In genomic region chr5:157948738-157949410, GRCh38 we compare ENCODE assay signal across 8 cellular contexts.
DNase-seq lines count a peak whose midpoint lies in the region; ATAC-seq, FAIRE-seq and TF ChIP-seq lines count a peak whose summit lies in the region.

No MANE protein-coding gene starts in this region.

- in situ Hi-C loops in GM12878 (cut with MboI) = loop anchor here (5.0 kb wide), 1 partner anchor 127 kb away; no protein-coding TSS in a partner anchor

- H3K9ac ChIP-seq in GM12878 (ENCODE audit: control insufficient read depth, insufficient read depth, low read length) (no peak overlapping the region), skeletal muscle satellite cell (ENCODE audit: low read depth, low read length) (peak overlapping the region; percentile 51)

- CTCF ChIA-PET in GM12878 (lab: Yijun Ruan, JAX) = interaction anchor here (0.6 to 6.8 kb wide), 64 partner anchors 8 to 1368 kb away, joined by 3 to 201 read pairs (median 6); no protein-coding TSS in a partner anchor

- peak; percentile 91 for ATAC-seq in HG02870 (IDR thresholded peaks at IDR 0.05; ENCODE audit: unreplicated experiment)
- ATAC-seq in GM12878 = peak; percentile 100

- no peaks in the 10 kb centered on the region for H3K4me1 ChIP-seq in GM12878 (ENCODE audit: control insufficient read depth, insufficient read depth, low read length)
- H3K4me1 ChIP-seq in skeletal muscle satellite cell (ENCODE audit: control insufficient read depth, insufficient read depth, low read length) = peaks cover 4% of the 10 kb centered on the region

- FAIRE-seq in GM12891 (lab: Jason Lieb, UNC) = peak; percentile 86
- FAIRE-seq in GM12878 (lab: Jason Lieb, UNC) = peak; percentile 91

- H3K4me3 ChIP-seq in GM12878 (no peak overlapping the region), skeletal muscle satellite cell (ENCODE audit: low read length) (peak overlapping the region; percentile 59)

- H3K27me3 ChIP-seq in GM12878 (replicated peaks in 1 of 2; ENCODE audit: control insufficient read depth in 2 of 2, insufficient read depth in 2 of 2, low read length in 1 of 2) (no peaks in the 10 kb centered on the region), skeletal muscle satellite cell (ENCODE audit: control insufficient read depth, insufficient read depth, low read length) (no peaks in the 10 kb centered on the region)

- TF ChIP-seq POLR2A in GM12891 (IDR thresholded peaks at IDR 0.05; ENCODE audit: low read depth, low read length) (no peak), GM12878 (IDR thresholded peaks at IDR 0.05; ENCODE audit: low read depth, low read length) (no peak)

- SMC1A ChIA-PET in GM12878 (lab: Charles Lee; ENCODE audit: uncharacterized antibody, unreplicated experiment) = interaction anchor here (0.8 to 8.0 kb wide), 42 partner anchors 8 to 1183 kb away, joined by 3 to 105 read pairs (median 6); no protein-coding TSS in a partner anchor

- H4K20me1 ChIP-seq in GM12878 (ENCODE audit: control insufficient read depth, insufficient read depth) = no peaks in the 10 kb centered on the region

- RAD21 ChIA-PET in GM12878 (lab: Charles Lee; ENCODE audit: unreplicated experiment) = interaction anchor here (0.7 to 3.5 kb wide), 26 partner anchors 10 to 1208 kb away, joined by 3 to 66 read pairs (median 5); no protein-coding TSS in a partner anchor

- POLR2A ChIA-PET in GM12878 (lab: Charles Lee) = interaction anchor here (0.8 kb wide), 1 partner anchor 12 kb away, joined by 4 read pairs; no protein-coding TSS in a partner anchor

- DNase-seq in GM12891 (ENCODE audit: insufficient read length, low spot score) (peak; percentile 39), NCI-H2029 (lab: John Stamatoyannopoulos, UW) (peak; percentile 89), T-helper 9 cell (peak; percentile 64), GM12878 (ENCODE audit: low read depth, low spot score) (peak; percentile 44), iPS DF 19.7 (ENCODE audit: low read depth, low spot score) (peak; percentile 91), 8988T (no peak)

- no TSS peak for BruUV-seq in GM12878 (replicated peaks; lab: Mats Ljungman, UMichigan)

- intact Hi-C loops in GM12878 (cut with micrococcal nuclease; ENCODE audit: unreplicated experiment) = loop anchor here (1.0 to 5.0 kb wide), 5 partner anchors 30 to 187 kb away; no protein-coding TSS in a partner anchor

- H2AFZ ChIP-seq in GM12878 (ENCODE audit: control insufficient read depth, low read depth, low read length) = no peak overlapping the region

- H3K36me3 ChIP-seq in GM12878 (ENCODE audit: control insufficient read depth in 2 of 2, insufficient read depth in 2 of 2, low read length in 1 of 2) = no peaks in the 10 kb centered on the region
- H3K36me3 ChIP-seq in skeletal muscle satellite cell (ENCODE audit: insufficient read depth, low read length) = no peaks in the 10 kb centered on the region

- peak; percentile 83 to 94 (median 84) for TF ChIP-seq CTCF in GM12878 (IDR thresholded peaks at IDR 0.05 in 2 of 3, conservative IDR thresholded peaks at IDR 0.05 in 1 of 3; ENCODE audit: control insufficient read depth in 2 of 3, extremely low read depth in 1 of 3, insufficient read depth in 1 of 3, low read depth in 3 of 3, low read length in 3 of 3)

- H3K9me3 ChIP-seq in GM12878 (replicated peaks; ENCODE audit: control insufficient read depth, insufficient read depth, low read length) (no peaks in the 10 kb centered on the region), skeletal muscle satellite cell (replicated peaks; ENCODE audit: low read length) (no peaks in the 10 kb centered on the region)

- H3K4me2 ChIP-seq in GM12878 (ENCODE audit: control insufficient read depth, insufficient read depth) (no peak overlapping the region), skeletal muscle satellite cell (ENCODE audit: low read length) (peak overlapping the region; percentile 82)

- no peak overlapping the region for H3K27ac ChIP-seq in GM12878 (ENCODE audit: control insufficient read depth, insufficient read depth)

- TF ChIP-seq RAD21 in GM12878 (IDR thresholded peaks at IDR 0.05; ENCODE audit: insufficient read depth, low read depth, low read length) = peak; percentile 80

- no peak for TF ChIP-seq EP300 in GM12878 (IDR thresholded peaks at IDR 0.05; ENCODE audit: borderline replicate concordance in 1 of 2, control insufficient read depth in 1 of 2, low read depth in 2 of 2, low read length in 2 of 2)

- H3K79me2 ChIP-seq in GM12878 (ENCODE audit: control insufficient read depth, insufficient read depth, low read length) = no peaks in the 10 kb centered on the region

- WGBS in GM12878 (ENCODE audit: insufficient coverage, insufficient replicate concordance, low lambda C conversion rate, missing lambda C conversion rate) = 1% methylated on average over 11 of the region's 11 CpGs

TF ChIP-seq in GM12891, 5 proteins besides CTCF, POLR2A, EP300 and RAD21:
- TF ChIP-seq SPI1 (IDR thresholded peaks at IDR 0.05; ENCODE audit: low read depth, low read length) (peak; percentile 61), POU2F2 (IDR thresholded peaks at IDR 0.05; ENCODE audit: low read depth, low read length) (no peak)

TF ChIP-seq in GM12878, 131 proteins besides CTCF, POLR2A, EP300 and RAD21 (continues in another document):
- TF ChIP-seq IRF4 (IDR thresholded peaks at IDR 0.05; ENCODE audit: low read depth, low read length) (no peak), SRF (IDR thresholded peaks at IDR 0.05; ENCODE audit: low read depth in 2 of 2, low read length in 2 of 2) (peak; percentile 18 to 88; a peak in 2 of 4 replicates), RB1 (IDR thresholded peaks at IDR 0.05; ENCODE audit: borderline replicate concordance) (no peak), KDM1A (IDR thresholded peaks at IDR 0.05; ENCODE audit: borderline replicate concordance) (no peak), ZNF687 (IDR thresholded peaks at IDR 0.05) (no peak), HDGF (IDR thresholded peaks at IDR 0.05) (0 out of 2 replicates have a peak, but pooled peaks have one; percentile 33), SMARCA5 (IDR thresholded peaks at IDR 0.05) (0 out of 2 replicates have a peak, but pooled peaks have one; percentile 25), YY1 (IDR thresholded peaks at IDR 0.05; ENCODE audit: low read depth, low read length) (peak; percentile 43; the same call in 1 of the 2 replicates), ATF7 (IDR thresholded peaks at IDR 0.05; ENCODE audit: low read depth) (no peak), SMC3 (IDR thresholded peaks at IDR 0.05; ENCODE audit: borderline replicate concordance, low read length) (peak; percentile 92), NFXL1 (IDR thresholded peaks at IDR 0.05; ENCODE audit: borderline replicate concordance) (no peak), TCF12 (IDR thresholded peaks at IDR 0.05; ENCODE audit: low read depth, low read length) (no peak), JUND (IDR thresholded peaks at IDR 0.05; ENCODE audit: low read depth, low read length) (no peak), SPI1 (IDR thresholded peaks at IDR 0.05; ENCODE audit: borderline replicate concordance, insufficient read depth, low read depth, low read length) (peak; percentile 59)
- TF ChIP-seq, protein P1, sequence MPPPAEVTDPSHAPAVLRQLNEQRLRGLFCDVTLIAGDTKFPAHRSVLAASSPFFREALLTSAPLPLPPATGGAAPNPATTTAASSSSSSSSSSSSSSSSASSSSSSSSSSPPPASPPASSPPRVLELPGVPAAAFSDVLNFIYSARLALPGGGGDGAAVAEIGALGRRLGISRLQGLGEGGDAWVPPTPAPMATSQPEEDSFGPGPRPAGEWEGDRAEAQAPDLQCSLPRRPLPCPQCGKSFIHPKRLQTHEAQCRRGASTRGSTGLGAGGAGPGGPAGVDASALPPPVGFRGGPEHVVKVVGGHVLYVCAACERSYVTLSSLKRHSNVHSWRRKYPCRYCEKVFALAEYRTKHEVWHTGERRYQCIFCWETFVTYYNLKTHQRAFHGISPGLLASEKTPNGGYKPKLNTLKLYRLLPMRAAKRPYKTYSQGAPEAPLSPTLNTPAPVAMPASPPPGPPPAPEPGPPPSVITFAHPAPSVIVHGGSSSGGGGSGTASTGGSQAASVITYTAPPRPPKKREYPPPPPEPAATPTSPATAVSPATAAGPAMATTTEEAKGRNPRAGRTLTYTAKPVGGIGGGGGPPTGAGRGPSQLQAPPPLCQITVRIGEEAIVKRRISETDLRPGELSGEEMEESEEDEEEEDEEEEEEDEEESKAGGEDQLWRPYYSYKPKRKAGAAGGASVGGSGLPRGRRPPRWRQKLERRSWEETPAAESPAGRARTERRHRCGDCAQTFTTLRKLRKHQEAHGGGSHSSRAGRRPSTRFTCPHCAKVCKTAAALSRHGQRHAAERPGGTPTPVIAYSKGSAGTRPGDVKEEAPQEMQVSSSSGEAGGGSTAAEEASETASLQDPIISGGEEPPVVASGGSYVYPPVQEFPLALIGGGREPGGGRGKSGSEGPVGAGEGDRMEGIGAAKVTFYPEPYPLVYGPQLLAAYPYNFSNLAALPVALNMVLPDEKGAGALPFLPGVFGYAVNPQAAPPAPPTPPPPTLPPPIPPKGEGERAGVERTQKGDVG (CRISPR knock-in tag; IDR thresholded peaks at IDR 0.05) = no peak
